13 cellular contexts compared by ENCODE assay signal in genomic region chr17:63973930-63974593, GRCh38. TPM values are rescaled to one million over a fixed set of nuclear protein-coding genes. Genes with fewer than 3 reads are reported as not detected.
DNase-seq lines count a peak whose midpoint lies in the region; ATAC-seq, FAIRE-seq and TF ChIP-seq lines count a peak whose summit lies in the region.
"Had no signal": no experiment of that assay in that cellular context is flagged by ENCODE, and none has a peak within 500 bp of the region (broad histone marks: within the 10 kb centered on the region; RNA-seq: fewer than 3 reads in every experiment).

No MANE protein-coding gene starts in this region.

- no peak overlapping the region for H3K4me3 ChIP-seq in K562
- H3K4me3 ChIP-seq in naive thymus-derived CD4-positive, alpha-beta T cell (ENCODE audit: low read length), result no peak overlapping the region
- H3K4me3 ChIP-seq: uterus had no signal

- H3K9me3 ChIP-seq in K562 (replicated peaks; ENCODE audit: control insufficient read depth, insufficient read depth, low read depth, low read length), result no peaks in the 10 kb centered on the region
- H3K9me3 ChIP-seq in naive thymus-derived CD4-positive, alpha-beta T cell (ENCODE audit: control insufficient read depth in 2 of 3, low read length in 3 of 3), result no peaks in the 10 kb centered on the region
- H3K9me3 ChIP-seq: uterus had no signal

- peaks cover 0 to 17% (median 5%) of the 10 kb centered on the region in 7 donors for H3K4me1 Mint-ChIP-seq in naive thymus-derived CD4-positive, alpha-beta T cell
- H3K4me1 Mint-ChIP-seq in naive thymus-derived CD8-positive, alpha-beta T cell, result peaks cover 0 to 21% (median 4%) of the 10 kb centered on the region in 4 donors

- 23% methylated on average over 9 of the region's 12 CpGs for WGBS in K562 (ENCODE audit: insufficient coverage, low coverage, missing lambda C conversion rate)

- peaks cover 0 to 21% (median 0%) of the 10 kb centered on the region in 5 donors for H3K27me3 Mint-ChIP-seq in naive thymus-derived CD4-positive, alpha-beta T cell
- H3K27me3 Mint-ChIP-seq in naive thymus-derived CD8-positive, alpha-beta T cell, result peaks cover 0 to 2% (median 0%) of the 10 kb centered on the region in 5 donors

- H3K9ac ChIP-seq in K562 (ENCODE audit: insufficient read depth in 1 of 2, low read depth in 2 of 2, low read length in 2 of 2), result peak overlapping the region in 1 of 2 experiments; percentile 48; a peak in 1 of 4 replicates

- peak; percentile 70 for DNase-seq in Caki2 (ENCODE audit: low read depth)
- DNase-seq in HT1080 (ENCODE audit: low read depth), result peak; percentile 38
- DNase-seq in K562 (ENCODE audit: extremely low read depth in 1 of 4, low spot score in 3 of 4), result no peak
- no peak for DNase-seq in naive thymus-derived CD4-positive, alpha-beta T cell
- no peak for DNase-seq in SKM-1 (lab: John Stamatoyannopoulos, UW; ENCODE audit: unreplicated experiment)
- no peak for DNase-seq in HT-29 (ENCODE audit: low spot score)
- DNase-seq in naive thymus-derived CD8-positive, alpha-beta T cell, result no peak
- DNase-seq: GOT3, left cardiac atrium, NCI-H2081 treated with DMSO at 0.1 percent for 48 hours, uterus had no signal

- no peak for TF ChIP-seq EP300 in K562 (IDR thresholded peaks at IDR 0.05; ENCODE audit: low read length)

- H3K27me3 ChIP-seq in K562 (ENCODE audit: control insufficient read depth in 2 of 2, insufficient read depth in 2 of 2, low read length in 2 of 2), result peaks cover 0 to 28% of the 10 kb centered on the region in 2 experiments; a peak in 3 of 5 replicates
- H3K27me3 ChIP-seq in naive thymus-derived CD4-positive, alpha-beta T cell (ENCODE audit: control insufficient read depth in 2 of 2, insufficient read depth in 2 of 2, low read length in 2 of 2), result no peaks in the 10 kb centered on the region
- H3K27me3 ChIP-seq: uterus had no signal

- no peak overlapping the region for H3K4me2 ChIP-seq in K562 (ENCODE audit: insufficient read depth, low read length)

- H2AFZ ChIP-seq in K562 (ENCODE audit: low read depth, low read length), result no peak overlapping the region

- peak overlapping the region in 1 of 10 donors; percentile 56 for H3K4me3 Mint-ChIP-seq in naive thymus-derived CD4-positive, alpha-beta T cell
- H3K4me3 Mint-ChIP-seq in naive thymus-derived CD8-positive, alpha-beta T cell, result no peak overlapping the region

- POLR2A ChIA-PET in K562 (lab: Yijun Ruan, JAX), result interaction anchor here (0.7 to 1.2 kb wide), 3 partner anchors 10 to 39 kb away, joined by 3 to 5 read pairs (median 3); no protein-coding TSS in a partner anchor
- POLR2A ChIA-PET in naive thymus-derived CD4-positive, alpha-beta T cell (lab: Charles Lee), result no interaction called here
- POLR2A ChIA-PET in naive thymus-derived CD8-positive, alpha-beta T cell (lab: Charles Lee), result no interaction called here

- H3K4me1 ChIP-seq in K562 (replicated peaks in 1 of 2; ENCODE audit: control insufficient read depth in 2 of 2, insufficient read depth in 2 of 2, low read length in 2 of 2), result peaks cover 4 to 19% of the 10 kb centered on the region in 2 experiments; a peak in 4 of 5 replicates
- no peaks in the 10 kb centered on the region for H3K4me1 ChIP-seq in naive thymus-derived CD4-positive, alpha-beta T cell (ENCODE audit: control insufficient read depth in 2 of 2, insufficient read depth in 2 of 2, low read length in 2 of 2)
- H3K4me1 ChIP-seq: uterus had no signal

- in situ Hi-C loops in Caki2 (cut with HindIII; ENCODE audit: low pct_unique_long_range_greater_than_20kb, low sequenced_read_pairs), result no loop called here
- in situ Hi-C loops in K562 (cut with MboI), result no loop called here

- H3K36me3 Mint-ChIP-seq in naive thymus-derived CD4-positive, alpha-beta T cell, result no peaks in the 10 kb centered on the region
- no peaks in the 10 kb centered on the region for H3K36me3 Mint-ChIP-seq in naive thymus-derived CD8-positive, alpha-beta T cell

- no peak for TF ChIP-seq CTCF in K562 (IDR thresholded peaks at IDR 0.05 in 2 of 3, conservative IDR thresholded peaks at IDR 0.05 in 1 of 3; ENCODE audit: insufficient read depth in 2 of 3, low read depth in 1 of 3, low read length in 3 of 3)

- TF ChIP-seq RAD21 in K562 (CRISPR knock-in tag; conservative IDR thresholded peaks at IDR 0.05 in 1 of 2, IDR thresholded peaks at IDR 0.05 in 1 of 2), result no peak

- CTCF ChIA-PET in K562 (lab: Yijun Ruan, JAX; ENCODE audit: low intra/inter-chr PET ratio), result no interaction called here
- CTCF ChIA-PET in naive thymus-derived CD4-positive, alpha-beta T cell (lab: Charles Lee), result no interaction called here

- no TSS peak for BruUV-seq in K562 (replicated peaks; lab: Mats Ljungman, UMichigan)

- H3K36me3 ChIP-seq in K562 (ENCODE audit: control insufficient read depth, insufficient read depth, low read length), result no peaks in the 10 kb centered on the region
- no peaks in the 10 kb centered on the region for H3K36me3 ChIP-seq in naive thymus-derived CD4-positive, alpha-beta T cell (ENCODE audit: control insufficient read depth in 2 of 3, insufficient read depth in 3 of 3, low read length in 3 of 3)
- H3K36me3 ChIP-seq: uterus had no signal

- intact Hi-C loops in K562 (cut with micrococcal nuclease), result no loop called here
- intact Hi-C loops in naive thymus-derived CD4-positive, alpha-beta T cell (cut with micrococcal nuclease), result no loop called here

- no peaks in the 10 kb centered on the region for H3K9me1 ChIP-seq in K562 (ENCODE audit: control insufficient read depth, insufficient read depth, low read length)

- ATAC-seq in K562, result no peak
- ATAC-seq in naive thymus-derived CD4-positive, alpha-beta T cell, result peak; percentile 10
- no peak for ATAC-seq in HG03095 (IDR thresholded peaks at IDR 0.05; ENCODE audit: unreplicated experiment)
- no peak for ATAC-seq in naive thymus-derived CD8-positive, alpha-beta T cell
- ATAC-seq: left cardiac atrium had no signal

- TF ChIP-seq POLR2A in K562 (conservative IDR thresholded peaks at IDR 0.05), result no peak

- no peak for FAIRE-seq in K562 (lab: Jason Lieb, UNC)

- no peak overlapping the region for H3K27ac ChIP-seq in K562 (ENCODE audit: extremely low read depth, low read depth, low read length)
- H3K27ac ChIP-seq in naive thymus-derived CD4-positive, alpha-beta T cell (ENCODE audit: low read depth, low read length), result no peak overlapping the region
- H3K27ac ChIP-seq: uterus had no signal

- H3K27ac Mint-ChIP-seq in naive thymus-derived CD4-positive, alpha-beta T cell, result peak overlapping the region in 1 of 9 donors; percentile 25
- peak overlapping the region in 1 of 10 donors; percentile 33 for H3K27ac Mint-ChIP-seq in naive thymus-derived CD8-positive, alpha-beta T cell

- no peaks in the 10 kb centered on the region for H3K9me3 Mint-ChIP-seq in naive thymus-derived CD4-positive, alpha-beta T cell
- H3K9me3 Mint-ChIP-seq in naive thymus-derived CD8-positive, alpha-beta T cell, result no peaks in the 10 kb centered on the region

- no peaks in the 10 kb centered on the region for H3K79me2 ChIP-seq in K562 (ENCODE audit: control insufficient read depth, insufficient read depth, low read length)

- H4K20me1 ChIP-seq in K562 (replicated peaks; ENCODE audit: control insufficient read depth, insufficient read depth, low read length), result no peaks in the 10 kb centered on the region

RNA-seq across cellular contexts. Expression of gene SCN4A, which starts 1.3 kb away (rescaled TPM):
- 0.37 and 0.38 TPM in 2 replicates for total RNA-seq in Caki2 (2014; rRNA removed; shearing (Covaris generic); ENCODE audit: low replicate concordance)
- not detected in 2 replicates for total RNA-seq in HT1080 (2014; rRNA removed; shearing (Covaris generic))
- polyA plus RNA-seq in HT1080 (2015; cell fraction: cytosol; rRNA removed), result 0.02 and 0.03 TPM in 2 replicates
- polyA plus RNA-seq in HT1080 (2015; cell fraction: nucleus; rRNA removed), result 0.02 and 0.06 TPM in 2 replicates
- 2.2 and 9.7 TPM in 2 replicates for total RNA-seq in K562 (2011; cell fraction: chromatin; rRNA removed; ENCODE audit: low replicate concordance)
- total RNA-seq in K562 (2011; cell fraction: nucleolus; rRNA removed), result 4.7 and 5.7 TPM in 2 replicates
- 2.8 and 3.1 TPM in 2 replicates for total RNA-seq in K562 (2011; cell fraction: nucleoplasm; rRNA removed)
- total RNA-seq in K562 (2014; rRNA removed), result 1.6 and 1.8 TPM in 2 replicates
- 0.73 and 1.4 TPM in 2 replicates for total RNA-seq in K562 (2014; rRNA removed; fragmentation: Illumina TruSeq; extraction: Trizol)
- total RNA-seq in K562 (2015; rRNA removed; fragmentation: Illumina TruSeq; extraction: Trizol), result 0.08 and 0.29 TPM in 2 replicates
- total RNA-seq in K562 (2021), result 1.1 and 1.4 TPM in 2 replicates
- 0.50 and 0.60 TPM in 2 replicates for polyA plus RNA-seq in K562 (2011; rRNA removed)
- polyA plus RNA-seq in K562 (2011; cell fraction: cytosol; rRNA removed), result 0.21 and 0.37 TPM in 2 replicates
- polyA plus RNA-seq in K562 (2011; cell fraction: nucleus; rRNA removed), result 0.91 and 1.9 TPM in 2 replicates
- 0.78 and 3.2 TPM in 2 replicates for polyA plus RNA-seq in K562 (2012)
- 1.9 and 4.6 TPM in 2 replicates for polyA plus RNA-seq in K562 (2014; fragmentation: Illumina TruSeq; extraction: Trizol)
- 1 to 10 TPM; 1.7 to 2.6 TPM for polyA plus RNA-seq in K562 (2014; fragmentation: Nextera tagmentation; extraction: Ambion mirVana)
- polyA plus RNA-seq in K562 (2014; rRNA removed), result 0.54 and 2.1 TPM in 2 replicates
- polyA minus RNA-seq in K562 (2011; rRNA and poly(A)+ RNA removed), result 1.5 and 2.6 TPM in 2 replicates
- not detected in 2 replicates for polyA minus RNA-seq in K562 (2011; cell fraction: cytosol; rRNA and poly(A)+ RNA removed)
- 3.4 and 4.6 TPM in 2 replicates for polyA minus RNA-seq in K562 (2011; cell fraction: nucleus; rRNA and poly(A)+ RNA removed)
- under 1 TPM in 4 of 5 experiments, not detected in 1; 0.03 to 0.15 (median 0.07) TPM for total RNA-seq in naive thymus-derived CD4-positive, alpha-beta T cell
- polyA plus RNA-seq in naive thymus-derived CD4-positive, alpha-beta T cell, result not detected
- total RNA-seq in HT-29 (2014; rRNA removed; shearing (Covaris generic)), result not detected in 2 replicates
- under 1 TPM; 0.05 to 0.22 TPM for total RNA-seq in naive thymus-derived CD8-positive, alpha-beta T cell
- not detected for polyA plus RNA-seq in naive thymus-derived CD8-positive, alpha-beta T cell

RNA-seq across cellular contexts. Expression of gene PRR29, which starts 24.1 kb away (rescaled TPM):
- total RNA-seq in Caki2 (2014; rRNA removed; shearing (Covaris generic); ENCODE audit: low replicate concordance), result 1.1 and 3.9 TPM in 2 replicates
- total RNA-seq in HT1080 (2014; rRNA removed; shearing (Covaris generic)), result 0.08 and 0.47 TPM in 2 replicates
- 0.05 and 0.24 TPM in 2 replicates for polyA plus RNA-seq in HT1080 (2015; cell fraction: cytosol; rRNA removed)
- polyA plus RNA-seq in HT1080 (2015; cell fraction: nucleus; rRNA removed), result 1.4 and 1.7 TPM in 2 replicates
- 0.42 and 1.0 TPM in 2 replicates for total RNA-seq in K562 (2011; cell fraction: chromatin; rRNA removed; ENCODE audit: low replicate concordance)
- 0.26 and 0.67 TPM in 2 replicates for total RNA-seq in K562 (2011; cell fraction: nucleolus; rRNA removed)
- 0.22 TPM in 1 of 2 replicates, not detected in the other for total RNA-seq in K562 (2011; cell fraction: nucleoplasm; rRNA removed)
- not detected in 2 replicates for total RNA-seq in K562 (2014; rRNA removed)
- not detected in 2 replicates for total RNA-seq in K562 (2014; rRNA removed; fragmentation: Illumina TruSeq; extraction: Trizol)
- total RNA-seq in K562 (2015; rRNA removed; fragmentation: Illumina TruSeq; extraction: Trizol), result not detected in 2 replicates
- 0.04 TPM in 1 of 2 replicates, not detected in the other for total RNA-seq in K562 (2021)
- not detected in 2 replicates for polyA plus RNA-seq in K562 (2011; rRNA removed)
- polyA plus RNA-seq in K562 (2011; cell fraction: cytosol; rRNA removed), result 0.12 TPM in 1 of 2 replicates, not detected in the other
- polyA plus RNA-seq in K562 (2011; cell fraction: nucleus; rRNA removed), result 0.18 and 0.55 TPM in 2 replicates
- 2.3 and 2.6 TPM in 2 replicates for polyA plus RNA-seq in K562 (2012)
- polyA plus RNA-seq in K562 (2014; fragmentation: Illumina TruSeq; extraction: Trizol), result 0.10 and 0.18 TPM in 2 replicates
- under 1 TPM; 0.08 to 0.20 TPM for polyA plus RNA-seq in K562 (2014; fragmentation: Nextera tagmentation; extraction: Ambion mirVana)
- polyA plus RNA-seq in K562 (2014; rRNA removed), result 0.11 and 0.58 TPM in 2 replicates
- not detected in 2 replicates for polyA minus RNA-seq in K562 (2011; rRNA and poly(A)+ RNA removed)
- polyA minus RNA-seq in K562 (2011; cell fraction: cytosol; rRNA and poly(A)+ RNA removed), result not detected in 2 replicates
- polyA minus RNA-seq in K562 (2011; cell fraction: nucleus; rRNA and poly(A)+ RNA removed), result 0.27 and 0.44 TPM in 2 replicates
- total RNA-seq in naive thymus-derived CD4-positive, alpha-beta T cell, result 1 to 10 TPM in 1 of 5 experiments, under 1 TPM in 2, not detected in 2; 0.29 to 2.8 (median 0.40) TPM
- polyA plus RNA-seq in naive thymus-derived CD4-positive, alpha-beta T cell, result 1 to 10 TPM; 5.5 to 6.0 TPM
- 0.10 TPM in 1 of 2 replicates, not detected in the other for total RNA-seq in HT-29 (2014; rRNA removed; shearing (Covaris generic))
- under 1 TPM in 1 of 2 experiments, not detected in 1; 0.30 TPM for total RNA-seq in naive thymus-derived CD8-positive, alpha-beta T cell
- 1 to 10 TPM; 3.4 to 4.6 (median 3.7) TPM for polyA plus RNA-seq in naive thymus-derived CD8-positive, alpha-beta T cell

RNA-seq across cellular contexts. Expression of gene CD79B, which starts 41.9 kb away (rescaled TPM):
- total RNA-seq in Caki2 (2014; rRNA removed; shearing (Covaris generic); ENCODE audit: low replicate concordance), result not detected in 2 replicates
- 0.10 and 0.33 TPM in 2 replicates for total RNA-seq in HT1080 (2014; rRNA removed; shearing (Covaris generic))
- 0.27 TPM in 1 of 2 replicates, not detected in the other for polyA plus RNA-seq in HT1080 (2015; cell fraction: cytosol; rRNA removed)
- polyA plus RNA-seq in HT1080 (2015; cell fraction: nucleus; rRNA removed), result not detected in 2 replicates
- not detected in 2 replicates for total RNA-seq in K562 (2011; cell fraction: chromatin; rRNA removed; ENCODE audit: low replicate concordance)
- total RNA-seq in K562 (2011; cell fraction: nucleolus; rRNA removed), result not detected in 2 replicates
- 0.59 TPM in 1 of 2 replicates, not detected in the other for total RNA-seq in K562 (2011; cell fraction: nucleoplasm; rRNA removed)
- total RNA-seq in K562 (2014; rRNA removed) (not detected in 2 replicates), K562 (2014; rRNA removed; fragmentation: Illumina TruSeq; extraction: Trizol) (0.44 TPM in 1 of 2 replicates, not detected in the other), K562 (2015; rRNA removed; fragmentation: Illumina TruSeq; extraction: Trizol) (not detected in 2 replicates), K562 (2021) (0.38 and 0.62 TPM in 2 replicates)
- polyA plus RNA-seq in K562 (2011; rRNA removed) (0.34 and 0.50 TPM in 2 replicates), K562 (2014; fragmentation: Illumina TruSeq; extraction: Trizol) (0.12 and 0.39 TPM in 2 replicates), K562 (2014; fragmentation: Nextera tagmentation; extraction: Ambion mirVana) (under 1 TPM; 0.15 to 0.18 TPM), K562 (2014; rRNA removed) (0.57 TPM in 1 of 2 replicates, not detected in the other)
- polyA plus RNA-seq in K562 (2011; cell fraction: cytosol; rRNA removed), result 0.36 and 0.80 TPM in 2 replicates
- polyA plus RNA-seq in K562 (2011; cell fraction: nucleus; rRNA removed), result 0.38 and 0.46 TPM in 2 replicates
- 0.86 and 0.99 TPM in 2 replicates for polyA plus RNA-seq in K562 (2012)
- not detected in 2 replicates for polyA minus RNA-seq in K562 (2011; rRNA and poly(A)+ RNA removed)
- polyA minus RNA-seq in K562 (2011; cell fraction: cytosol; rRNA and poly(A)+ RNA removed), result not detected in 2 replicates
- polyA minus RNA-seq in K562 (2011; cell fraction: nucleus; rRNA and poly(A)+ RNA removed), result not detected in 2 replicates
- 10 to 100 TPM; 11.8 to 44.9 (median 15.1) TPM for total RNA-seq in naive thymus-derived CD4-positive, alpha-beta T cell
- 10 to 100 TPM; 34.5 to 42.2 TPM for polyA plus RNA-seq in naive thymus-derived CD4-positive, alpha-beta T cell
- not detected in 2 replicates for total RNA-seq in HT-29 (2014; rRNA removed; shearing (Covaris generic))
- 10 to 100 TPM; 40.0 to 42.8 TPM for total RNA-seq in naive thymus-derived CD8-positive, alpha-beta T cell
- 10 to 100 TPM; 14.5 to 21.9 (median 21.3) TPM for polyA plus RNA-seq in naive thymus-derived CD8-positive, alpha-beta T cell

RNA-seq across cellular contexts. Expression of gene ICAM2, which starts 46.4 kb away (rescaled TPM):
- not detected in 2 replicates for total RNA-seq in Caki2 (2014; rRNA removed; shearing (Covaris generic); ENCODE audit: low replicate concordance)
- 8.2 and 9.5 TPM in 2 replicates for total RNA-seq in HT1080 (2014; rRNA removed; shearing (Covaris generic))
- polyA plus RNA-seq in HT1080 (2015; cell fraction: cytosol; rRNA removed), result 12.6 and 13.1 TPM in 2 replicates
- 12.0 and 14.1 TPM in 2 replicates for polyA plus RNA-seq in HT1080 (2015; cell fraction: nucleus; rRNA removed)
- 34.7 and 120 TPM in 2 replicates for total RNA-seq in K562 (2011; cell fraction: chromatin; rRNA removed; ENCODE audit: low replicate concordance)
- total RNA-seq in K562 (2011; cell fraction: nucleolus; rRNA removed), result 149 and 167 TPM in 2 replicates
- 100 and 105 TPM in 2 replicates for total RNA-seq in K562 (2011; cell fraction: nucleoplasm; rRNA removed)
- total RNA-seq in K562 (2014; rRNA removed), result 56.9 and 85.3 TPM in 2 replicates
- total RNA-seq in K562 (2014; rRNA removed; fragmentation: Illumina TruSeq; extraction: Trizol), result 28.3 and 42.2 TPM in 2 replicates
- total RNA-seq in K562 (2015; rRNA removed; fragmentation: Illumina TruSeq; extraction: Trizol), result 59.0 and 60.6 TPM in 2 replicates
- 60.6 and 65.4 TPM in 2 replicates for total RNA-seq in K562 (2021)
- polyA plus RNA-seq in K562 (2011; rRNA removed), result 51.0 and 64.1 TPM in 2 replicates
- polyA plus RNA-seq in K562 (2011; cell fraction: cytosol; rRNA removed), result 80.3 and 166 TPM in 2 replicates
- 42.4 and 69.3 TPM in 2 replicates for polyA plus RNA-seq in K562 (2011; cell fraction: nucleus; rRNA removed)
- 53.4 and 87.2 TPM in 2 replicates for polyA plus RNA-seq in K562 (2012)
- 89.4 and 91.6 TPM in 2 replicates for polyA plus RNA-seq in K562 (2014; fragmentation: Illumina TruSeq; extraction: Trizol)
- polyA plus RNA-seq in K562 (2014; fragmentation: Nextera tagmentation; extraction: Ambion mirVana), result 10 to 100 TPM; 37.9 to 68.1 TPM
- 70.5 and 78.0 TPM in 2 replicates for polyA plus RNA-seq in K562 (2014; rRNA removed)
- polyA minus RNA-seq in K562 (2011; rRNA and poly(A)+ RNA removed), result 33.3 and 54.4 TPM in 2 replicates
- 23.3 and 26.8 TPM in 2 replicates for polyA minus RNA-seq in K562 (2011; cell fraction: cytosol; rRNA and poly(A)+ RNA removed)
- polyA minus RNA-seq in K562 (2011; cell fraction: nucleus; rRNA and poly(A)+ RNA removed), result 50.1 and 59.2 TPM in 2 replicates
- 100 to 1,000 TPM in 2 of 5 experiments, 10 to 100 TPM in 3; 60.9 to 132 (median 92.3) TPM for total RNA-seq in naive thymus-derived CD4-positive, alpha-beta T cell
- 100 to 1,000 TPM; 400 to 414 TPM for polyA plus RNA-seq in naive thymus-derived CD4-positive, alpha-beta T cell
- total RNA-seq in HT-29 (2014; rRNA removed; shearing (Covaris generic)), result 0.21 and 0.64 TPM in 2 replicates
- total RNA-seq in naive thymus-derived CD8-positive, alpha-beta T cell, result 10 to 100 TPM; 89.2 to 89.3 TPM
- polyA plus RNA-seq in naive thymus-derived CD8-positive, alpha-beta T cell, result 100 to 1,000 TPM; 218 to 306 (median 289) TPM

RNA-seq across cellular contexts. Expression of gene GH1, which starts 55.4 kb away (rescaled TPM):
- total RNA-seq in Caki2 (2014; rRNA removed; shearing (Covaris generic); ENCODE audit: low replicate concordance), result not detected in 2 replicates
- total RNA-seq in HT1080 (2014; rRNA removed; shearing (Covaris generic)), result not detected in 2 replicates
- polyA plus RNA-seq in HT1080 (2015; cell fraction: cytosol; rRNA removed), result not detected in 2 replicates
- polyA plus RNA-seq in HT1080 (2015; cell fraction: nucleus; rRNA removed), result not detected in 2 replicates
- not detected in 2 replicates for total RNA-seq in K562 (2011; cell fraction: chromatin; rRNA removed; ENCODE audit: low replicate concordance)
- total RNA-seq in K562 (2011; cell fraction: nucleolus; rRNA removed), result not detected in 2 replicates
- total RNA-seq in K562 (2011; cell fraction: nucleoplasm; rRNA removed), result not detected in 2 replicates
- total RNA-seq in K562 (2014; rRNA removed), result not detected in 2 replicates
- not detected in 2 replicates for total RNA-seq in K562 (2014; rRNA removed; fragmentation: Illumina TruSeq; extraction: Trizol)
- total RNA-seq in K562 (2015; rRNA removed; fragmentation: Illumina TruSeq; extraction: Trizol), result not detected in 2 replicates
- total RNA-seq in K562 (2021), result not detected in 2 replicates
- polyA plus RNA-seq in K562 (2011; rRNA removed), result not detected in 2 replicates
- polyA plus RNA-seq in K562 (2011; cell fraction: cytosol; rRNA removed), result not detected in 2 replicates
- not detected in 2 replicates for polyA plus RNA-seq in K562 (2011; cell fraction: nucleus; rRNA removed)
- polyA plus RNA-seq in K562 (2012), result not detected in 2 replicates
- polyA plus RNA-seq in K562 (2014; fragmentation: Illumina TruSeq; extraction: Trizol), result not detected in 2 replicates
- polyA plus RNA-seq in K562 (2014; fragmentation: Nextera tagmentation; extraction: Ambion mirVana), result not detected
- polyA plus RNA-seq in K562 (2014; rRNA removed), result not detected in 2 replicates
- polyA minus RNA-seq in K562 (2011; rRNA and poly(A)+ RNA removed), result not detected in 2 replicates
- polyA minus RNA-seq in K562 (2011; cell fraction: cytosol; rRNA and poly(A)+ RNA removed), result not detected in 2 replicates
- polyA minus RNA-seq in K562 (2011; cell fraction: nucleus; rRNA and poly(A)+ RNA removed), result not detected in 2 replicates
- under 1 TPM in 2 of 5 experiments, not detected in 3; 0.58 to 0.66 TPM for total RNA-seq in naive thymus-derived CD4-positive, alpha-beta T cell
- not detected for polyA plus RNA-seq in naive thymus-derived CD4-positive, alpha-beta T cell
- total RNA-seq in HT-29 (2014; rRNA removed; shearing (Covaris generic)), result not detected in 2 replicates
- total RNA-seq in naive thymus-derived CD8-positive, alpha-beta T cell, result not detected
- not detected for polyA plus RNA-seq in naive thymus-derived CD8-positive, alpha-beta T cell
- total RNA-seq: left cardiac atrium, uterus had no signal
- polyA plus RNA-seq: esophagus had no signal

Comparison
In these comparisons a context has a peak if more than half of its experiments do, and no peak if none do; other contexts are left out.
1. DNase-seq: peak in Caki2 (single experiment) and HT1080 (single experiment); none in K562 (0 of 4), naive thymus-derived CD4-positive, alpha-beta T cell (0 of 9), SKM-1 (single experiment), HT-29 (single experiment) and naive thymus-derived CD8-positive, alpha-beta T cell (0 of 10).